In genomic region chr2:18814387-18814786, GRCh38 we compare ENCODE assay signal across 1 cellular context.
TF ChIP-seq lines count a peak whose summit lies in the region.

No MANE protein-coding gene starts in this region.

TF ChIP-seq in IMR-90, 13 proteins besides CTCF, POLR2A, EP300 and RAD21 (continued from another document):
- TF ChIP-seq, protein P1, sequence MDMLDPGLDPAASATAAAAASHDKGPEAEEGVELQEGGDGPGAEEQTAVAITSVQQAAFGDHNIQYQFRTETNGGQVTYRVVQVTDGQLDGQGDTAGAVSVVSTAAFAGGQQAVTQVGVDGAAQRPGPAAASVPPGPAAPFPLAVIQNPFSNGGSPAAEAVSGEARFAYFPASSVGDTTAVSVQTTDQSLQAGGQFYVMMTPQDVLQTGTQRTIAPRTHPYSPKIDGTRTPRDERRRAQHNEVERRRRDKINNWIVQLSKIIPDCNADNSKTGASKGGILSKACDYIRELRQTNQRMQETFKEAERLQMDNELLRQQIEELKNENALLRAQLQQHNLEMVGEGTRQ (IDR thresholded peaks at IDR 0.05; ENCODE audit: low read depth, low read length): no peak
- TF ChIP-seq RCOR1 (IDR thresholded peaks at IDR 0.05; ENCODE audit: insufficient replicate concordance, low read length): no peak
- TF ChIP-seq CEBPB (IDR thresholded peaks at IDR 0.05; ENCODE audit: low read depth, low read length): no peak
TF ChIP-seq in IMR-90: peak in this region for 0.
